ENCODE assay signal across 1 cellular context in genomic region chr12:12686925-12687324, GRCh38.
TF ChIP-seq lines count a peak whose summit lies in the region.

No MANE protein-coding gene starts in this region.

TF ChIP-seq in WTC11, 78 proteins besides CTCF, POLR2A, EP300 and RAD21 (continued from another document):
- TF ChIP-seq ZNF425 (CRISPR knock-in tag; conservative IDR thresholded peaks at IDR 0.05): no peak
- no peak for TF ChIP-seq GRHL2 (CRISPR knock-in tag; IDR thresholded peaks at IDR 0.05; ENCODE audit: insufficient replicate concordance, severe bottlenecking)
- TF ChIP-seq, protein P1, sequence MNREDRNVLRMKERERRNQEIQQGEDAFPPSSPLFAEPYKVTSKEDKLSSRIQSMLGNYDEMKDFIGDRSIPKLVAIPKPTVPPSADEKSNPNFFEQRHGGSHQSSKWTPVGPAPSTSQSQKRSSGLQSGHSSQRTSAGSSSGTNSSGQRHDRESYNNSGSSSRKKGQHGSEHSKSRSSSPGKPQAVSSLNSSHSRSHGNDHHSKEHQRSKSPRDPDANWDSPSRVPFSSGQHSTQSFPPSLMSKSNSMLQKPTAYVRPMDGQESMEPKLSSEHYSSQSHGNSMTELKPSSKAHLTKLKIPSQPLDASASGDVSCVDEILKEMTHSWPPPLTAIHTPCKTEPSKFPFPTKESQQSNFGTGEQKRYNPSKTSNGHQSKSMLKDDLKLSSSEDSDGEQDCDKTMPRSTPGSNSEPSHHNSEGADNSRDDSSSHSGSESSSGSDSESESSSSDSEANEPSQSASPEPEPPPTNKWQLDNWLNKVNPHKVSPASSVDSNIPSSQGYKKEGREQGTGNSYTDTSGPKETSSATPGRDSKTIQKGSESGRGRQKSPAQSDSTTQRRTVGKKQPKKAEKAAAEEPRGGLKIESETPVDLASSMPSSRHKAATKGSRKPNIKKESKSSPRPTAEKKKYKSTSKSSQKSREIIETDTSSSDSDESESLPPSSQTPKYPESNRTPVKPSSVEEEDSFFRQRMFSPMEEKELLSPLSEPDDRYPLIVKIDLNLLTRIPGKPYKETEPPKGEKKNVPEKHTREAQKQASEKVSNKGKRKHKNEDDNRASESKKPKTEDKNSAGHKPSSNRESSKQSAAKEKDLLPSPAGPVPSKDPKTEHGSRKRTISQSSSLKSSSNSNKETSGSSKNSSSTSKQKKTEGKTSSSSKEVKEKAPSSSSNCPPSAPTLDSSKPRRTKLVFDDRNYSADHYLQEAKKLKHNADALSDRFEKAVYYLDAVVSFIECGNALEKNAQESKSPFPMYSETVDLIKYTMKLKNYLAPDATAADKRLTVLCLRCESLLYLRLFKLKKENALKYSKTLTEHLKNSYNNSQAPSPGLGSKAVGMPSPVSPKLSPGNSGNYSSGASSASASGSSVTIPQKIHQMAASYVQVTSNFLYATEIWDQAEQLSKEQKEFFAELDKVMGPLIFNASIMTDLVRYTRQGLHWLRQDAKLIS (CRISPR knock-in tag; IDR thresholded peaks at IDR 0.05; ENCODE audit: borderline replicate concordance): no peak
- TF ChIP-seq FOXP4 (CRISPR knock-in tag; IDR thresholded peaks at IDR 0.05): no peak
- TF ChIP-seq, protein P2, sequence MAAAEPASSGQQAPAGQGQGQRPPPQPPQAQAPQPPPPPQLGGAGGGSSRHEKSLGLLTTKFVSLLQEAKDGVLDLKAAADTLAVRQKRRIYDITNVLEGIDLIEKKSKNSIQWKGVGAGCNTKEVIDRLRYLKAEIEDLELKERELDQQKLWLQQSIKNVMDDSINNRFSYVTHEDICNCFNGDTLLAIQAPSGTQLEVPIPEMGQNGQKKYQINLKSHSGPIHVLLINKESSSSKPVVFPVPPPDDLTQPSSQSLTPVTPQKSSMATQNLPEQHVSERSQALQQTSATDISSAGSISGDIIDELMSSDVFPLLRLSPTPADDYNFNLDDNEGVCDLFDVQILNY (CRISPR knock-in tag; IDR thresholded peaks at IDR 0.05): no peak
- no peak for TF ChIP-seq ZNF671 (CRISPR knock-in tag; IDR thresholded peaks at IDR 0.05)
- no peak for TF ChIP-seq ATF2 (CRISPR knock-in tag; IDR thresholded peaks at IDR 0.05; ENCODE audit: borderline replicate concordance, low read depth)
- no peak for TF ChIP-seq JAZF1 (CRISPR knock-in tag; IDR thresholded peaks at IDR 0.05)
- TF ChIP-seq, protein P3, sequence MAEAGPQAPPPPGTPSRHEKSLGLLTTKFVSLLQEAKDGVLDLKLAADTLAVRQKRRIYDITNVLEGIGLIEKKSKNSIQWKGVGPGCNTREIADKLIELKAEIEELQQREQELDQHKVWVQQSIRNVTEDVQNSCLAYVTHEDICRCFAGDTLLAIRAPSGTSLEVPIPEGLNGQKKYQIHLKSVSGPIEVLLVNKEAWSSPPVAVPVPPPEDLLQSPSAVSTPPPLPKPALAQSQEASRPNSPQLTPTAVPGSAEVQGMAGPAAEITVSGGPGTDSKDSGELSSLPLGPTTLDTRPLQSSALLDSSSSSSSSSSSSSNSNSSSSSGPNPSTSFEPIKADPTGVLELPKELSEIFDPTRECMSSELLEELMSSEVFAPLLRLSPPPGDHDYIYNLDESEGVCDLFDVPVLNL (CRISPR knock-in tag; IDR thresholded peaks at IDR 0.05; ENCODE audit: borderline replicate concordance, low read depth): no peak
- no peak for TF ChIP-seq ZBTB43 (CRISPR knock-in tag; IDR thresholded peaks at IDR 0.05)
